In genomic region chr6:139142267-139142666, GRCh38 we compare ENCODE assay signal across 17 cellular contexts.
"Had no signal": no experiment of that assay in that cellular context is flagged by ENCODE, and none has a peak within 500 bp of the region (broad histone marks: within the 10 kb centered on the region; RNA-seq: fewer than 3 reads in every experiment).

No MANE protein-coding gene starts in this region.

- H3K27ac ChIP-seq: colonic mucosa, esophagus muscularis mucosa, hepatocyte, pancreas, sigmoid colon, SK-N-MC, tibial nerve, uterus had no signal

- H3K27ac Mint-ChIP-seq: stimulated activated memory B cell treated with anti-CD40 and anti-IgM and Interleukin-4, amounts not matched to agents 10 μg/mL and 1 μg/mL and 100 μg/mL, for 72 hours had no signal

- H3K36me3 ChIP-seq: colonic mucosa, esophagus muscularis mucosa, pancreas, sigmoid colon, tibial nerve, uterus had no signal

- H3K27me3 Mint-ChIP-seq: stimulated activated memory B cell treated with anti-CD40 and anti-IgM and Interleukin-4, amounts not matched to agents 10 μg/mL and 1 μg/mL and 100 μg/mL, for 72 hours had no signal

- H3K9me3 Mint-ChIP-seq: stimulated activated memory B cell treated with anti-CD40 and anti-IgM and Interleukin-4, amounts not matched to agents 10 μg/mL and 1 μg/mL and 100 μg/mL, for 72 hours had no signal

- H3K4me3 ChIP-seq: colonic mucosa, esophagus muscularis mucosa, hepatocyte, lung, pancreas, sigmoid colon, SK-N-MC, tibial nerve, uterus had no signal

- H3K4me1 ChIP-seq: colonic mucosa had no signal

- H3K4me3 Mint-ChIP-seq: stimulated activated memory B cell treated with anti-CD40 and anti-IgM and Interleukin-4, amounts not matched to agents 10 μg/mL and 1 μg/mL and 100 μg/mL, for 72 hours had no signal

- H3K9me3 ChIP-seq: colonic mucosa, esophagus muscularis mucosa, pancreas, sigmoid colon, tibial nerve, uterus had no signal

- DNase-seq: activated gamma-delta T cell; amniotic stem cell; colonic mucosa; islet precursor cell; midbrain; pancreas; sigmoid colon; stimulated activated CD4-positive, alpha-beta T cell treated with anti-CD3 and anti-CD28 coated beads, Interleukin-12 subunit alpha, Interleukin-12 subunit beta, amount 100 ng/mL, for 4 hours; substantia nigra; T1000; uterus had no signal

- ATAC-seq: pancreas; stimulated activated memory B cell treated with anti-CD40 and anti-IgM and Interleukin-4, amounts not matched to agents 10 μg/mL and 1 μg/mL and 100 μg/mL, for 72 hours had no signal

- H3K27me3 ChIP-seq: colonic mucosa, esophagus muscularis mucosa, hepatocyte, pancreas, sigmoid colon, tibial nerve, uterus had no signal
